ENCODE assay signal across 1 cellular context in the genomic region with DNA sequence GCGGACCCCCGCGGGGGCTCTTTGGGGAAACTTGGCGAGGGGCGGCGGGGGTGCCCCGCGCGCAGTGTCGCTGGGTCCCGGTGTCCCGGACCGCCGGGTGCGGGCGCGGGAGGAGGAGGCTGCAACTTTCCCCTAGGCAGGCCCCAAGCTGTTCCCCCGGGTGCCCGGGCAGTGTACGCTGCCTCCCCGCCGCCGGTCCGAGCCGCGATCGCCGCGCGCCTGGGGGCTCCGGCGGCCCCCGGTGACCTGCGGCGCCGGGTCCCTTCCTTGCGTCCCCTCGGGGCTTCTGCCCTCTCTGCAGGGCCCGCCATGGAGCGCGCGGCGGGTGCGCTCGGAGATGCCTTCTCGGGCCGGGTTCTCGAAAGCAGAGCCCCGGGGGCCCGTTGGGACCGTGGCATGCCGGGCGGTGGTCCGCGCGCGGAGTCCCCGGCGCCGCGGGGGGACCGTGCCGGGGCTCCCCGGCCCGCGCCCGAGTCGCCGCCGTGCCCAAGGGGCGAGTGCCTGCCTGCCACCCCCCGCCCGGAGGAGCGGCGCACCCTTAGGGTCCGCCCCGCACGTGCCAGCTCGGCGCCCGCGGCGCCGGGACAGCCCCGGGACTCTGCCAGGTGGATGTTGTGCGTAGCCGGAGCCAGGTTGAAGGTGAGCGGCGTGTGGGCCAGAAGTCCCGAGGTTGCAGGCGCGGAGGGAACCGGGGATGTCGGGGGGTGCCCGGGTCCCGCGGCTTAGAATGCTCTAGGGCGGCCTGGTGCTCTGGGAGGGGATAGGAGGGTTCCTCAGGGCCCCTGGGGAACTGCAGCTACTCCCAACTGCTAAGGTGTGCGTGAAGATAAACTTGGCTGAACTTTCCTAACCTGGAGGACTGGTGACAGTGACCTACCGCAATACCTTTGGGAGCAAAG.
TF ChIP-seq lines count a peak whose summit lies in the region.

A gene with protein sequence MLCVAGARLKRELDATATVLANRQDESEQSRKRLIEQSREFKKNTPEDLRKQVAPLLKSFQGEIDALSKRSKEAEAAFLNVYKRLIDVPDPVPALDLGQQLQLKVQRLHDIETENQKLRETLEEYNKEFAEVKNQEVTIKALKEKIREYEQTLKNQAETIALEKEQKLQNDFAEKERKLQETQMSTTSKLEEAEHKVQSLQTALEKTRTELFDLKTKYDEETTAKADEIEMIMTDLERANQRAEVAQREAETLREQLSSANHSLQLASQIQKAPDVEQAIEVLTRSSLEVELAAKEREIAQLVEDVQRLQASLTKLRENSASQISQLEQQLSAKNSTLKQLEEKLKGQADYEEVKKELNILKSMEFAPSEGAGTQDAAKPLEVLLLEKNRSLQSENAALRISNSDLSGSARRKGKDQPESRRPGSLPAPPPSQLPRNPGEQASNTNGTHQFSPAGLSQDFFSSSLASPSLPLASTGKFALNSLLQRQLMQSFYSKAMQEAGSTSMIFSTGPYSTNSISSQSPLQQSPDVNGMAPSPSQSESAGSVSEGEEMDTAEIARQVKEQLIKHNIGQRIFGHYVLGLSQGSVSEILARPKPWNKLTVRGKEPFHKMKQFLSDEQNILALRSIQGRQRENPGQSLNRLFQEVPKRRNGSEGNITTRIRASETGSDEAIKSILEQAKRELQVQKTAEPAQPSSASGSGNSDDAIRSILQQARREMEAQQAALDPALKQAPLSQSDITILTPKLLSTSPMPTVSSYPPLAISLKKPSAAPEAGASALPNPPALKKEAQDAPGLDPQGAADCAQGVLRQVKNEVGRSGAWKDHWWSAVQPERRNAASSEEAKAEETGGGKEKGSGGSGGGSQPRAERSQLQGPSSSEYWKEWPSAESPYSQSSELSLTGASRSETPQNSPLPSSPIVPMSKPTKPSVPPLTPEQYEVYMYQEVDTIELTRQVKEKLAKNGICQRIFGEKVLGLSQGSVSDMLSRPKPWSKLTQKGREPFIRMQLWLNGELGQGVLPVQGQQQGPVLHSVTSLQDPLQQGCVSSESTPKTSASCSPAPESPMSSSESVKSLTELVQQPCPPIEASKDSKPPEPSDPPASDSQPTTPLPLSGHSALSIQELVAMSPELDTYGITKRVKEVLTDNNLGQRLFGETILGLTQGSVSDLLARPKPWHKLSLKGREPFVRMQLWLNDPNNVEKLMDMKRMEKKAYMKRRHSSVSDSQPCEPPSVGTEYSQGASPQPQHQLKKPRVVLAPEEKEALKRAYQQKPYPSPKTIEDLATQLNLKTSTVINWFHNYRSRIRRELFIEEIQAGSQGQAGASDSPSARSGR (N-terminal part only) (plus strand): TSS at position 596 of the 899 bp plus-strand sequence. CDS start 14 bp downstream, at position 610.

TF ChIP-seq in Ishikawa, 13 proteins besides CTCF, POLR2A, EP300 and RAD21 (continued from another document):
- TF ChIP-seq, protein P1, sequence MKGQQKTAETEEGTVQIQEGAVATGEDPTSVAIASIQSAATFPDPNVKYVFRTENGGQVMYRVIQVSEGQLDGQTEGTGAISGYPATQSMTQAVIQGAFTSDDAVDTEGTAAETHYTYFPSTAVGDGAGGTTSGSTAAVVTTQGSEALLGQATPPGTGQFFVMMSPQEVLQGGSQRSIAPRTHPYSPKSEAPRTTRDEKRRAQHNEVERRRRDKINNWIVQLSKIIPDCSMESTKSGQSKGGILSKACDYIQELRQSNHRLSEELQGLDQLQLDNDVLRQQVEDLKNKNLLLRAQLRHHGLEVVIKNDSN (IDR thresholded peaks at IDR 0.05): 0 out of 2 replicates have a peak, but pooled peaks have one; percentile 20
